ENCODE assay signal across 18 cellular contexts in genomic region chr15:31125061-31125460, GRCh38. TPM values are rescaled to one million over a fixed set of nuclear protein-coding genes. Genes with fewer than 3 reads are reported as not detected.
DNase-seq lines count a peak whose midpoint lies in the region; ATAC-seq, FAIRE-seq and TF ChIP-seq lines count a peak whose summit lies in the region.
"Had no signal": no experiment of that assay in that cellular context is flagged by ENCODE, and none has a peak within 500 bp of the region (broad histone marks: within the 10 kb centered on the region; RNA-seq: fewer than 3 reads in every experiment).

No MANE protein-coding gene starts in this region.

- TF ChIP-seq POLR2A in HepG2 (IDR thresholded peaks at IDR 0.05; ENCODE audit: insufficient read depth in 1 of 2, low read depth in 2 of 2, low read length in 2 of 2) (no peak), right lobe of liver (IDR thresholded peaks at IDR 0.05) (no peak)

- H3K9me3 ChIP-seq in HepG2 (ENCODE audit: low read length) (peaks cover 5% of the 10 kb centered on the region; the same call in 1 of the 2 replicates), right lobe of liver (peaks cover 0 to 12% (median 0%) of the 10 kb centered on the region in 4 donors)
- H3K9me3 ChIP-seq: Caco-2 had no signal

- no peak for TF ChIP-seq EP300 in HepG2 (IDR thresholded peaks at IDR 0.05; ENCODE audit: low read depth in 2 of 2, low read length in 2 of 2)
- no peak for TF ChIP-seq EP300 in HepG2 (CRISPR knock-in tag; IDR thresholded peaks at IDR 0.05; ENCODE audit: borderline replicate concordance)

- H4K20me1 ChIP-seq in HepG2 (ENCODE audit: insufficient read depth, low read length), result no peaks in the 10 kb centered on the region

- 46% methylated on average over 8 of the region's 8 CpGs for WGBS in HepG2 (ENCODE audit: low lambda C conversion rate)
- 72% methylated on average over 7 of the region's 8 CpGs for WGBS in right lobe of liver (ENCODE audit: insufficient coverage, low coverage, low lambda C conversion rate, missing lambda C conversion rate)

- no peaks in the 10 kb centered on the region for H3K79me2 ChIP-seq in HepG2 (ENCODE audit: insufficient read depth, low read length)

- in situ Hi-C loops in HepG2 (cut with HindIII; ENCODE audit: extremely low pct_ligation_motif_present, low pct_unique_long_range_greater_than_20kb), result loop anchor here (10.0 to 25.0 kb wide), 2 partner anchors 138 to 330 kb away; partner anchors contain the start of gene MTMR10

- H3K36me3 ChIP-seq in HepG2 (replicated peaks in 1 of 2; ENCODE audit: control insufficient read depth in 1 of 2, insufficient read depth in 2 of 2, low read length in 2 of 2), result no peaks in the 10 kb centered on the region
- H3K36me3 ChIP-seq in right lobe of liver, result no peaks in the 10 kb centered on the region

- no peak overlapping the region for H3K4me2 ChIP-seq in HepG2 (ENCODE audit: low read depth, low read length)

- DNase-seq in HepG2 (ENCODE audit: low spot score) (no peak), right lobe of liver (no peak), NCI-H2081 treated with DMSO at 0.1 percent for 48 hours (lab: John Stamatoyannopoulos, UW) (peak; percentile 17), NCI-H774 (lab: John Stamatoyannopoulos, UW) (peak; percentile 61), SHP77 treated with DMSO at 0.1 percent for 48 hours (lab: John Stamatoyannopoulos, UW) (no peak), NCI-H524 (lab: John Stamatoyannopoulos, UW) (no peak)
- DNase-seq: C1 segment of cervical spinal cord; Caco-2; CD4-positive, CD25-positive, alpha-beta regulatory T cell; CD8-positive, alpha-beta memory T cell; DMS79 treated with DMSO at 0.1 percent for 48 hours; GF-D8; H9 had no signal

- ATAC-seq in HepG2 (peak; percentile 37; the same call in 1 of the 3 replicates), right lobe of liver (no peak)

- no peak overlapping the region for H3K9ac ChIP-seq in HepG2 (ENCODE audit: insufficient read depth, low read depth, low read length)

- TF ChIP-seq RAD21 in HepG2 (CRISPR knock-in tag; IDR thresholded peaks at IDR 0.05), result no peak

- intact Hi-C loops in HepG2 (cut with micrococcal nuclease; ENCODE audit: unreplicated experiment), result loop anchor here (5.0 to 10.0 kb wide), 2 partner anchors 130 to 178 kb away; partner anchors contain the start of gene MTMR10
- intact Hi-C loops in right lobe of liver (cut with DNase I), result loop anchor here in 1 of 2 donors (5.0 kb wide), 1 partner anchor 218 kb away; no protein-coding TSS in a partner anchor

- CTCF ChIA-PET in HepG2 (lab: Yijun Ruan, JAX; ENCODE audit: low intra/inter-chr PET ratio, low total read pairs), result no interaction called here

- H2AFZ ChIP-seq in HepG2 (ENCODE audit: low read length), result no peak overlapping the region

- no peak for FAIRE-seq in HepG2 (lab: Jason Lieb, UNC)
- FAIRE-seq: D721Med, H1, HTR-8/SVneo had no signal

- H3K27me3 ChIP-seq in HepG2 (ENCODE audit: control insufficient read depth in 1 of 2, insufficient read depth in 2 of 2, low read length in 2 of 2) (peaks cover 0 to 1% of the 10 kb centered on the region in 2 experiments; a peak in 1 of 5 replicates), right lobe of liver (no peaks in the 10 kb centered on the region)

- H3K27ac ChIP-seq in HepG2 (ENCODE audit: extremely low read length, insufficient read depth, low read length) (no peak overlapping the region), right lobe of liver (no peak overlapping the region)

- no TSS peak for BruUV-seq in HepG2 (replicated peaks; lab: Mats Ljungman, UMichigan)

- POLR2A ChIA-PET in HepG2 (lab: Yijun Ruan, JAX), result no interaction called here

- no peak overlapping the region for H3K4me3 ChIP-seq in HepG2 (replicated peaks in 1 of 3; ENCODE audit: insufficient read depth in 1 of 3, low read depth in 2 of 3, low read length in 3 of 3)
- H3K4me3 ChIP-seq in right lobe of liver, result no peak overlapping the region

- H3K4me1 ChIP-seq in HepG2 (ENCODE audit: insufficient read depth, low read length), result peaks cover 27% of the 10 kb centered on the region
- H3K4me1 ChIP-seq in right lobe of liver, result peaks cover 0 to 5% (median 0%) of the 10 kb centered on the region in 4 donors
- H3K4me1 ChIP-seq: Caco-2 had no signal

- no peak for TF ChIP-seq CTCF in HepG2 (CRISPR knock-in tag; IDR thresholded peaks at IDR 0.05)
- TF ChIP-seq CTCF in right lobe of liver (IDR thresholded peaks at IDR 0.05), result no peak

TF ChIP-seq in HepG2, 621 proteins besides CTCF, POLR2A, EP300 and RAD21:
- TF ChIP-seq ZFP1 (CRISPR knock-in tag; IDR thresholded peaks at IDR 0.05) (no peak), ATF1 (CRISPR knock-in tag; IDR thresholded peaks at IDR 0.05) (no peak), SOX6 (IDR thresholded peaks at IDR 0.05) (no peak), SOX6 (CRISPR knock-in tag; IDR thresholded peaks at IDR 0.05) (peak; percentile 20; the same call in 1 of the 2 replicates), TFAP4 (IDR thresholded peaks at IDR 0.05; ENCODE audit: borderline replicate concordance, low read depth) (peak; percentile 11; the same call in 1 of the 2 replicates), SOX5 (CRISPR knock-in tag; IDR thresholded peaks at IDR 0.05; ENCODE audit: borderline replicate concordance) (peak; percentile 26; the same call in 1 of the 2 replicates), ZBTB3 (CRISPR knock-in tag; IDR thresholded peaks at IDR 0.05; ENCODE audit: borderline replicate concordance, low read depth) (no peak), FOXA1 (IDR thresholded peaks at IDR 0.05) (peak; percentile 73), FOXA1 (CRISPR knock-in tag; IDR thresholded peaks at IDR 0.05) (no peak), ZFP36L2 (CRISPR knock-in tag; IDR thresholded peaks at IDR 0.05) (no peak), FOXA3 (CRISPR knock-in tag; IDR thresholded peaks at IDR 0.05) (peak; percentile 27; the same call in 1 of the 2 replicates), CREB3 (CRISPR knock-in tag; IDR thresholded peaks at IDR 0.05) (no peak), FOXP1 (IDR thresholded peaks at IDR 0.05) (no peak), FOXP1 (CRISPR knock-in tag; IDR thresholded peaks at IDR 0.05) (peak; percentile 67; the same call in 1 of the 2 replicates)

RNA-seq across cellular contexts. Expression of gene TRPM1, which starts 23.5 kb away (rescaled TPM):
- not detected in 2 replicates for total RNA-seq in HepG2 (2016; rRNA removed; fragmentation: Illumina TruSeq; extraction: Trizol)
- total RNA-seq in HepG2 (2016; cell fraction: cytosol; rRNA removed; fragmentation: Illumina TruSeq; extraction: Trizol; ENCODE audit: low read depth), result not detected in 2 replicates
- not detected in 2 replicates for total RNA-seq in HepG2 (2016; cell fraction: insoluble cytoplasmic fraction; rRNA removed; fragmentation: Illumina TruSeq; extraction: Trizol)
- not detected in 2 replicates for total RNA-seq in HepG2 (2016; cell fraction: membrane; rRNA removed; fragmentation: Illumina TruSeq; extraction: Trizol)
- total RNA-seq in HepG2 (2016; cell fraction: nucleus; rRNA removed; fragmentation: Illumina TruSeq; extraction: Trizol), result not detected in 2 replicates
- polyA plus RNA-seq in HepG2 (2011; rRNA removed), result not detected in 2 replicates
- polyA plus RNA-seq in HepG2 (2011; cell fraction: cytosol; rRNA removed), result not detected in 2 replicates
- not detected in 2 replicates for polyA plus RNA-seq in HepG2 (2011; cell fraction: nucleus; rRNA removed)
- polyA plus RNA-seq in HepG2 (2012), result not detected in 2 replicates
- not detected in 2 replicates for polyA plus RNA-seq in HepG2 (2016; cell fraction: cytosol; fragmentation: Illumina TruSeq; extraction: Trizol; ENCODE audit: low read depth)
- not detected in 2 replicates for polyA plus RNA-seq in HepG2 (2016; cell fraction: insoluble cytoplasmic fraction; fragmentation: Illumina TruSeq; extraction: Trizol; ENCODE audit: low read depth)
- polyA plus RNA-seq in HepG2 (2016; cell fraction: membrane; fragmentation: Illumina TruSeq; extraction: Trizol; ENCODE audit: low read depth), result not detected in 2 replicates
- not detected in 2 replicates for polyA plus RNA-seq in HepG2 (2016; cell fraction: nucleus; fragmentation: Illumina TruSeq; extraction: Trizol; ENCODE audit: insufficient read depth, low read depth)
- polyA minus RNA-seq in HepG2 (2011; rRNA and poly(A)+ RNA removed; ENCODE audit: low replicate concordance), result not detected in 2 replicates
- polyA minus RNA-seq in HepG2 (2011; cell fraction: cytosol; rRNA and poly(A)+ RNA removed), result not detected in 2 replicates
- polyA minus RNA-seq in HepG2 (2011; cell fraction: nucleus; rRNA and poly(A)+ RNA removed), result not detected in 2 replicates
- not detected for total RNA-seq in right lobe of liver
- total RNA-seq: A172; B cell; Caco-2; CD4-positive, CD25-positive, alpha-beta regulatory T cell; CD8-positive, alpha-beta memory T cell; H1; H9 had no signal
- polyA plus RNA-seq: CD4-positive, CD25-positive, alpha-beta regulatory T cell had no signal

Comparison
In these comparisons a context has a peak if more than half of its experiments do, and no peak if none do; other contexts are left out.
1. DNase-seq: peak in NCI-H2081 treated with DMSO at 0.1 percent for 48 hours (single experiment) and NCI-H774 (single experiment); none in HepG2 (single experiment), right lobe of liver (0 of 3), SHP77 treated with DMSO at 0.1 percent for 48 hours (single experiment) and NCI-H524 (0 of 2).